In genomic region chr12:4196805-4197420, GRCh38 we compare ENCODE assay signal across 21 cellular contexts.
"Had no signal": no experiment of that assay in that cellular context is flagged by ENCODE, and none has a peak within 500 bp of the region (broad histone marks: within the 10 kb centered on the region; RNA-seq: fewer than 3 reads in every experiment).

No MANE protein-coding gene starts in this region.

- H3K9me3 Mint-ChIP-seq: IgD-negative memory B cell had no signal

- DNase-seq: Kasumi-1, MM.1S, NCI-H1092 treated with DMSO at 0.1 percent for 48 hours, NCI-H1436, NCI-H187, NCI-H2029, NCI-H2081 treated with DMSO at 0.1 percent for 48 hours, NCI-H2171, NCI-H226, NCI-H446, NCI-H510A, NCI-H524 treated with DMSO at 0.1 percent for 48 hours, NCI-H69, NCI-H774, Right ventricle myocardium superior, RPMI8226, SIG-M5 had no signal

- H3K4me3 Mint-ChIP-seq: IgD-negative memory B cell had no signal

- ATAC-seq: K562 had no signal

- H3K4me1 ChIP-seq: SJSA1 had no signal

- H3K4me3 ChIP-seq: K562, SJSA1, SK-N-MC had no signal

- H3K36me3 ChIP-seq: SJSA1 had no signal

- H3K9me3 ChIP-seq: SJSA1 had no signal

- H3K36me3 Mint-ChIP-seq: IgD-negative memory B cell had no signal
